Comparison of ENCODE assay signal across 27 cellular contexts in genomic region chr1:193090865-193091264, GRCh38.
"Had no signal": no experiment of that assay in that cellular context is flagged by ENCODE, and none has a peak within 500 bp of the region (broad histone marks: within the 10 kb centered on the region; RNA-seq: fewer than 3 reads in every experiment).

No MANE protein-coding gene starts in this region.

- H3K36me3 ChIP-seq: uterus had no signal

- H3K79me2 ChIP-seq: parathyroid adenoma had no signal

- H2AFZ ChIP-seq: neural progenitor cell, parathyroid adenoma had no signal

- H3K27ac ChIP-seq: dorsolateral prefrontal cortex, epithelial cell of prostate, heart right ventricle, neural progenitor cell, parathyroid adenoma, right lobe of liver, suprapubic skin, transverse colon, upper lobe of right lung, uterus had no signal

- H3K27me3 ChIP-seq: dorsolateral prefrontal cortex, heart right ventricle, neural progenitor cell, right lobe of liver, suprapubic skin, transverse colon, upper lobe of right lung, uterus had no signal

- DNase-seq: dorsolateral prefrontal cortex; effector CD4-positive, alpha-beta T cell; foreskin fibroblast; glutamatergic neuron; heart right ventricle; hippocampal formation; mesenchymal stem cell; naive thymus-derived CD4-positive, alpha-beta T cell; right lobe of liver; small intestine; stimulated activated CD4-positive, alpha-beta T cell treated with anti-CD3 and anti-CD28 coated beads, Interleukin-15, amount 100 ng/mL, for 24 hours; stimulated activated CD4-positive, alpha-beta T cell treated with anti-CD3 and anti-CD28 coated beads, Interleukin-4, amount 100 ng/mL, for 1 hour; stimulated activated CD8-positive, alpha-beta memory T cell treated with anti-CD3 and anti-CD28 coated beads, Interleukin-4, amount 100 ng/mL, for 48 hours; stimulated activated naive CD4-positive, alpha-beta T cell; stimulated activated naive CD8-positive, alpha-beta T cell treated with anti-CD3 and anti-CD28 coated beads, Interleukin-15, amount 100 ng/mL, for 72 hours; transverse colon; upper lobe of right lung; uterus had no signal

- ATAC-seq: esophagus mucosa; heart right ventricle; left lobe of liver; naive thymus-derived CD4-positive, alpha-beta T cell; right lobe of liver; stimulated activated naive CD8-positive, alpha-beta T cell treated with anti-CD3 and anti-CD28 coated beads, Interleukin-15, amount 100 ng/mL, for 72 hours; upper lobe of right lung had no signal

- H3K4me1 ChIP-seq: neural progenitor cell, parathyroid adenoma, right lobe of liver, suprapubic skin, transverse colon, upper lobe of right lung, uterus had no signal

- H3K9me3 ChIP-seq: heart right ventricle, right lobe of liver, suprapubic skin, transverse colon, upper lobe of right lung, uterus had no signal

- FAIRE-seq: colon, keratinocyte, small intestine had no signal

- H3K4me2 ChIP-seq: neural progenitor cell had no signal

- H3K4me3 ChIP-seq: dorsolateral prefrontal cortex, heart right ventricle, lung, neural progenitor cell, right lobe of liver, suprapubic skin, transverse colon, upper lobe of right lung, uterus had no signal

- H3K9ac ChIP-seq: neural progenitor cell, parathyroid adenoma had no signal
